8 cellular contexts compared by ENCODE assay signal in genomic region chr10:91219371-91220193, GRCh38. TPM values are rescaled to one million over a fixed set of nuclear protein-coding genes. Genes with fewer than 3 reads are reported as not detected.
DNase-seq lines count a peak whose midpoint lies in the region; ATAC-seq and TF ChIP-seq lines count a peak whose summit lies in the region.

No MANE protein-coding gene starts in this region.

- H3K4me1 ChIP-seq in Loucy (ENCODE audit: insufficient read depth, low read length, poor library complexity, severe bottlenecking), result peaks cover 38% of the 10 kb centered on the region
- H3K4me1 ChIP-seq in effector memory CD4-positive, alpha-beta T cell (ENCODE audit: control insufficient read depth, insufficient read depth, low read length, poor library complexity, severe bottlenecking), result peaks cover 9% of the 10 kb centered on the region
- H3K4me1 ChIP-seq in neuron (ENCODE audit: insufficient read depth, low read length), result peaks cover 30% of the 10 kb centered on the region

- H4K20me1 ChIP-seq in Loucy (ENCODE audit: insufficient read depth, low read length, poor library complexity, severe bottlenecking), result peaks cover 25% of the 10 kb centered on the region

- no peak for TF ChIP-seq CTCF in CD4-positive, alpha-beta T cell (IDR thresholded peaks at IDR 0.05)
- TF ChIP-seq CTCF in Loucy (conservative IDR thresholded peaks at IDR 0.05; ENCODE audit: low read length), result no peak

- H3F3A ChIP-seq in Loucy (ENCODE audit: low read depth), result no peaks in the 10 kb centered on the region

- H3K36me3 ChIP-seq in Loucy (ENCODE audit: insufficient read depth, low read length) (no peaks in the 10 kb centered on the region), neuron (ENCODE audit: insufficient read depth, low read length) (peaks cover 10% of the 10 kb centered on the region)
- peaks cover 4% of the 10 kb centered on the region for H3K36me3 ChIP-seq in effector memory CD4-positive, alpha-beta T cell (ENCODE audit: control insufficient read depth, insufficient read depth, low read length)

- no peak overlapping the region for H3K9ac ChIP-seq in Loucy (ENCODE audit: low read depth, low read length, poor library complexity, severe bottlenecking)

- peaks cover 29% of the 10 kb centered on the region for H3K36me3 Mint-ChIP-seq in CD4-positive, alpha-beta T cell (ENCODE audit: low read depth)

- H3K27me3 ChIP-seq in CD4-positive, alpha-beta T cell (ENCODE audit: control insufficient read depth, insufficient read depth, low read length), result no peaks in the 10 kb centered on the region
- no peaks in the 10 kb centered on the region for H3K27me3 ChIP-seq in Loucy (ENCODE audit: insufficient read depth, low read length, poor library complexity, severe bottlenecking)
- H3K27me3 ChIP-seq in effector memory CD4-positive, alpha-beta T cell (replicated peaks; ENCODE audit: control insufficient read depth, insufficient read depth, low read length, poor library complexity, severe bottlenecking), result no peaks in the 10 kb centered on the region
- H3K27me3 ChIP-seq in neuron (ENCODE audit: insufficient read depth, low read length), result no peaks in the 10 kb centered on the region

- H3K4me3 ChIP-seq in Loucy (ENCODE audit: low read length, poor library complexity, severe bottlenecking) (peak overlapping the region; percentile 58), neuron (ENCODE audit: low read length) (peak overlapping the region; percentile 87)
- peak overlapping the region; percentile 33 for H3K4me3 ChIP-seq in effector memory CD4-positive, alpha-beta T cell (ENCODE audit: insufficient read depth, low read depth, low read length, poor library complexity, severe bottlenecking)

- H3K9me3 ChIP-seq in CD4-positive, alpha-beta T cell (ENCODE audit: control insufficient read depth, low read length), result no peaks in the 10 kb centered on the region
- H3K9me3 ChIP-seq in Loucy (ENCODE audit: insufficient read depth, low read depth, low read length), result no peaks in the 10 kb centered on the region
- H3K9me3 ChIP-seq in effector memory CD4-positive, alpha-beta T cell (ENCODE audit: control insufficient read depth, low read length), result no peaks in the 10 kb centered on the region
- no peaks in the 10 kb centered on the region for H3K9me3 ChIP-seq in neuron (ENCODE audit: low read length)

- H3K27ac Mint-ChIP-seq in CD4-positive, alpha-beta T cell, result peak overlapping the region; percentile 84

- H3K4me2 ChIP-seq in Loucy (ENCODE audit: low read depth, low read length, poor library complexity, severe bottlenecking), result peak overlapping the region; percentile 53

- H3K27me3 Mint-ChIP-seq in CD4-positive, alpha-beta T cell, result no peaks in the 10 kb centered on the region

- H3K9me3 Mint-ChIP-seq in CD4-positive, alpha-beta T cell, result no peaks in the 10 kb centered on the region

- CTCF ChIA-PET in CD4-positive, alpha-beta T cell (lab: Charles Lee), result interaction anchor here (1.3 to 2.6 kb wide), 6 partner anchors 8 to 213 kb away, joined by 3 to 16 read pairs (median 4); no protein-coding TSS in a partner anchor

- POLR2A ChIA-PET in CD4-positive, alpha-beta T cell (lab: Charles Lee), result interaction anchor here (0.8 to 3.5 kb wide), 6 partner anchors 8 to 131 kb away, joined by 3 to 63 read pairs (median 6); no protein-coding TSS in a partner anchor

- no peaks in the 10 kb centered on the region for H3K9me2 ChIP-seq in Loucy (replicated peaks; ENCODE audit: low read depth, low read length)

- no peak overlapping the region for H3K27ac ChIP-seq in CD4-positive, alpha-beta T cell (ENCODE audit: low read depth, low read length)
- peak overlapping the region; percentile 68 for H3K27ac ChIP-seq in effector memory CD4-positive, alpha-beta T cell (ENCODE audit: insufficient read depth, low read length, poor library complexity, severe bottlenecking)

- DNase-seq in CD4-positive, alpha-beta T cell, result no peak
- no peak for DNase-seq in effector memory CD4-positive, alpha-beta T cell
- DNase-seq in NCI-H69 (lab: John Stamatoyannopoulos, UW) (no peak), midbrain (lab: John Stamatoyannopoulos, UW) (no peak)

- peak overlapping the region; percentile 88 for H3K4me3 Mint-ChIP-seq in CD4-positive, alpha-beta T cell

- intact Hi-C loops in CD4-positive, alpha-beta T cell (cut with DNase I, micrococcal nuclease), result loop anchor here (1.0 to 10.0 kb wide), 8 partner anchors 19 to 1628 kb away; partner anchors contain the start of genes BTAF1 (in 1 of the 2), EXOC6 (in 1 of the 2), KIF20B (in 1 of the 2) and RPP30 (in 1 of the 2)

- H3K79me2 ChIP-seq in Loucy (ENCODE audit: insufficient read depth, low read length), result peaks cover 33% of the 10 kb centered on the region

- H2AFZ ChIP-seq in Loucy (ENCODE audit: low read length) (0 out of 2 replicates have a peak overlapping the region, but pooled peaks have one; percentile 4), neuron (ENCODE audit: low read depth, low read length) (peak overlapping the region; percentile 85)

- no peak for ATAC-seq in CD4-positive, alpha-beta T cell (ENCODE audit: poor library complexity)
- ATAC-seq in GM18873 (IDR thresholded peaks at IDR 0.05; ENCODE audit: low FRiP score, unreplicated experiment), result no peak
- no peak for ATAC-seq in HG03432 (IDR thresholded peaks at IDR 0.05; ENCODE audit: unreplicated experiment)

- peaks cover 43% of the 10 kb centered on the region for H3K4me1 Mint-ChIP-seq in CD4-positive, alpha-beta T cell (ENCODE audit: low read depth)

RNA-seq across cellular contexts. Expression of gene PCGF5, which starts 0.9 kb away (rescaled TPM):
- total RNA-seq in CD4-positive, alpha-beta T cell, result 10 to 100 TPM; 57.7 to 58.4 TPM

Comparison
In these comparisons a context has a peak if more than half of its experiments do, and no peak if none do; other contexts are left out.
1. H3K4me3 ChIP-seq: peak in every context shown above with its lines; median percentile 87 in neuron; 58 in Loucy; 33 in effector memory CD4-positive, alpha-beta T cell.